26 cellular contexts compared by ENCODE assay signal in genomic region chr17:6027342-6028024, GRCh38. TPM values are rescaled to one million over a fixed set of nuclear protein-coding genes. Genes with fewer than 3 reads are reported as not detected.
DNase-seq lines count a peak whose midpoint lies in the region; ATAC-seq, FAIRE-seq and TF ChIP-seq lines count a peak whose summit lies in the region.
"Had no signal": no experiment of that assay in that cellular context is flagged by ENCODE, and none has a peak within 500 bp of the region (broad histone marks: within the 10 kb centered on the region; RNA-seq: fewer than 3 reads in every experiment).

No MANE protein-coding gene starts in this region.

- peaks cover 14% of the 10 kb centered on the region for H3K4me1 Mint-ChIP-seq in neural crest cell

- H3K36me3 Mint-ChIP-seq in neural crest cell (ENCODE audit: low read depth), result no peaks in the 10 kb centered on the region

- peak overlapping the region; percentile 52; the same call in 1 of the 2 replicates for H3K27ac ChIP-seq in BLaER1
- peak overlapping the region; percentile 71 to 86 for H3K27ac ChIP-seq in kidney (ENCODE audit: low read depth in 2 of 2, low read length in 2 of 2)
- H3K27ac ChIP-seq in colonic mucosa, result no peak overlapping the region
- H3K27ac ChIP-seq: SK-N-MC had no signal

- intact Hi-C loops in kidney (cut with DNase I), result no loop called here
- intact Hi-C loops in colonic mucosa (cut with DNase I), result no loop called here

- H3K9ac ChIP-seq in BLaER1 (no peak overlapping the region), kidney (ENCODE audit: low read length in 2 of 2) (no peak overlapping the region), colonic mucosa (ENCODE audit: low read depth in 2 of 2, low read length in 2 of 2) (no peak overlapping the region)

- peak overlapping the region; percentile 66 for H3K4me2 ChIP-seq in BLaER1

- DNase-seq in NCI-H1694 treated with DMSO at 0.1 percent for 48 hours (lab: John Stamatoyannopoulos, UW), result peak; percentile 52
- DNase-seq in kidney, result peak; percentile 79
- no peak for DNase-seq in neural crest cell (ENCODE audit: low read depth, low spot score)
- no peak for DNase-seq in activated CD4-positive, CD25-positive, alpha-beta regulatory T cell treated with anti-CD3 and anti-CD28 coated beads, Interleukin-2, amount 50 U/mL, for 72 hours
- DNase-seq in SK-N-DZ (ENCODE audit: low spot score), result no peak
- DNase-seq in colonic mucosa, result no peak
- DNase-seq: 8988T; Caco-2; CD4-positive, alpha-beta T cell; DMS153; H7; HFFc6; MM.1S; NCI-H1092; NCI-H146; NCI-H2081 treated with DMSO at 0.1 percent for 48 hours; NCI-H510A; NCI-H774 had no signal

- H3K27me3 ChIP-seq in BLaER1 (no peaks in the 10 kb centered on the region), colonic mucosa (no peaks in the 10 kb centered on the region)

- H3K4me3 Mint-ChIP-seq in neural crest cell, result no peak overlapping the region
- H3K4me3 Mint-ChIP-seq: CD4-positive, alpha-beta T cell; HFFc6 had no signal

- TF ChIP-seq CTCF in kidney (IDR thresholded peaks at IDR 0.05; ENCODE audit: borderline replicate concordance, extremely low read depth, insufficient read depth), result no peak
- TF ChIP-seq CTCF in neural crest cell (conservative IDR thresholded peaks at IDR 0.05), result no peak
- TF ChIP-seq CTCF in colonic mucosa (IDR thresholded peaks at IDR 0.05), result no peak

- H3K9me3 ChIP-seq in BLaER1 (no peaks in the 10 kb centered on the region), kidney (ENCODE audit: control insufficient read depth in 1 of 2, low read length in 2 of 2) (no peaks in the 10 kb centered on the region), colonic mucosa (no peaks in the 10 kb centered on the region)
- H3K9me3 ChIP-seq: Caco-2 had no signal

- no peak for ATAC-seq in GM21423 (IDR thresholded peaks at IDR 0.05; ENCODE audit: unreplicated experiment)
- ATAC-seq: Right ventricle myocardium inferior had no signal

- FAIRE-seq in kidney (lab: Jason Lieb, UNC), result no peak
- FAIRE-seq: GM12891, GM18507, RCC 7860 had no signal

- H4K20me1 ChIP-seq in BLaER1, result no peaks in the 10 kb centered on the region

- H3K4me1 ChIP-seq in BLaER1 (peaks cover 19% of the 10 kb centered on the region), kidney (ENCODE audit: control insufficient read depth in 1 of 2, insufficient read depth in 1 of 2, low read depth in 1 of 2, low read length in 2 of 2) (peaks cover 4 to 9% of the 10 kb centered on the region in 2 donors), colonic mucosa (no peaks in the 10 kb centered on the region)
- H3K4me1 ChIP-seq: Caco-2 had no signal

- no peak overlapping the region for H3K4me3 ChIP-seq in BLaER1
- no peak overlapping the region for H3K4me3 ChIP-seq in kidney (ENCODE audit: low read length in 2 of 2)
- H3K4me3 ChIP-seq in colonic mucosa, result no peak overlapping the region
- H3K4me3 ChIP-seq: SK-N-MC had no signal

- no peaks in the 10 kb centered on the region for H3K36me3 ChIP-seq in BLaER1
- no peaks in the 10 kb centered on the region for H3K36me3 ChIP-seq in kidney (ENCODE audit: control insufficient read depth in 1 of 2, insufficient read depth in 2 of 2, low read length in 2 of 2)
- H3K36me3 ChIP-seq in colonic mucosa, result no peaks in the 10 kb centered on the region

- peaks cover 2% of the 10 kb centered on the region for H3K27me3 Mint-ChIP-seq in neural crest cell (ENCODE audit: low read depth)

- peak overlapping the region; percentile 48 for H3K27ac Mint-ChIP-seq in neural crest cell (ENCODE audit: unreplicated experiment)
- H3K27ac Mint-ChIP-seq: CD4-positive, alpha-beta T cell; HFFc6 had no signal

- no peaks in the 10 kb centered on the region for H3K9me3 Mint-ChIP-seq in neural crest cell
- H3K9me3 Mint-ChIP-seq: CD4-positive, alpha-beta T cell; HFFc6 had no signal

RNA-seq across cellular contexts. Expression of gene WSCD1, which starts 42.7 kb away (rescaled TPM):
- 14.5 TPM for total RNA-seq in kidney
- 5.4 TPM for polyA plus RNA-seq in kidney (ENCODE audit: insufficient read depth, low read depth, low replicate concordance)
- total RNA-seq in neural crest cell, result 75.8 and 93.3 TPM in 2 replicates
- polyA plus RNA-seq in SK-N-DZ (2014; cell fraction: cytosol; rRNA removed), result 0.47 and 1.5 TPM in 2 replicates
- polyA plus RNA-seq in SK-N-DZ (2014; cell fraction: nucleus; rRNA removed), result 1.3 and 1.6 TPM in 2 replicates
- total RNA-seq in colonic mucosa, result 10 to 100 TPM; 19.5 to 22.3 TPM
- total RNA-seq: Caco-2; CD4-positive, alpha-beta T cell; HFFc6; OCI-LY7 had no signal

Comparison
In these comparisons a context has a peak if more than half of its experiments do, and no peak if none do; other contexts are left out.
1. DNase-seq: peak in NCI-H1694 treated with DMSO at 0.1 percent for 48 hours (single experiment) and kidney (single experiment); none in neural crest cell (single experiment), activated CD4-positive, CD25-positive, alpha-beta regulatory T cell treated with anti-CD3 and anti-CD28 coated beads, Interleukin-2, amount 50 U/mL, for 72 hours (single experiment), SK-N-DZ (single experiment) and colonic mucosa (single experiment).